Comparison of ENCODE assay signal across 9 cellular contexts in the genomic region with DNA sequence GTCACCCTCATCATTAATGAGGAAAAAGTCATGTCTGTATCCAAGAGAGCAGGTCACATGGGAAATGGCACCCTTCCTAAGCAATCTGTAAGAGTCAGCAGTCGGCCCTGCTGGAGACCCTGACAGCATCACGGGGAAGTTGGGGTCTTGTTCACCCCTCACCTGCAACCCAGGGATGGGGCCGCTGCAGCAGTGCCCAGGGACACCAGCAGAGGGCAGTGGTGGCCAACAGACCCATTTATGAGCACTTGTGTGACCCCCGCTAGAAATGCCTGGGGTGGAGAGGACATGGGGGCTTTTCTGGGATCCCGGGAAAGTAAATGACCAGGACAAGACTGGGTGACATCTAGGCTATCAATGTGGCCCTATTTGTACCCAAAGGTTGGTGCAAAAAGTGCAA. TPM values are rescaled to one million over a fixed set of nuclear protein-coding genes. Genes with fewer than 3 reads are reported as not detected.
A peak's percentile ranks its signal among the peaks of the same experiment; 100 is the strongest.
DNase-seq lines count a peak whose midpoint lies in the region; ATAC-seq and TF ChIP-seq lines count a peak whose summit lies in the region.
"Had no signal": no experiment of that assay in that cellular context is flagged by ENCODE, and none has a peak within 500 bp of the region (broad histone marks: within the 10 kb centered on the region; RNA-seq: fewer than 3 reads in every experiment).

No MANE protein-coding gene starts in this region.

- H3K27me3 ChIP-seq in endodermal cell (ENCODE audit: control insufficient read depth, insufficient read depth, low read length, poor library complexity, severe bottlenecking), result no peaks in the 10 kb centered on the region

- H3K9ac ChIP-seq in endodermal cell (ENCODE audit: extremely low read depth, low read length, poor library complexity, severe bottlenecking), result no peak overlapping the region

- no peak overlapping the region for H3K4me3 Mint-ChIP-seq in endodermal cell
- H3K4me3 Mint-ChIP-seq: activated naive CD8-positive, alpha-beta T cell had no signal

- peaks cover 7% of the 10 kb centered on the region for H3K9me3 Mint-ChIP-seq in endodermal cell

- H3K4me3 ChIP-seq in endodermal cell (ENCODE audit: low read length), result no peak overlapping the region

- peaks cover 23% of the 10 kb centered on the region for H3K27me3 Mint-ChIP-seq in endodermal cell (ENCODE audit: insufficient read depth)

- WGBS in endodermal cell (ENCODE audit: insufficient coverage in 1 of 2, insufficient read length in 1 of 2), 2 experiments, result 52 to 65% methylated on average over 3 to 5 of the region's 5 CpGs

- TF ChIP-seq CTCF in GM13977 (IDR thresholded peaks at IDR 0.05; ENCODE audit: extremely low read depth, insufficient read depth, missing control alignments) (peak; percentile 85), VCaP (conservative IDR thresholded peaks at IDR 0.05) (peak; percentile 49), endodermal cell (conservative IDR thresholded peaks at IDR 0.05) (peak; percentile 82)

- no peaks in the 10 kb centered on the region for H3K36me3 Mint-ChIP-seq in endodermal cell (ENCODE audit: low read depth)
- H3K36me3 Mint-ChIP-seq: activated naive CD8-positive, alpha-beta T cell had no signal

- H3K4me1 Mint-ChIP-seq in endodermal cell, result peaks cover 19% of the 10 kb centered on the region

- H3K27ac Mint-ChIP-seq in endodermal cell, result no peak overlapping the region
- H3K27ac Mint-ChIP-seq: activated naive CD8-positive, alpha-beta T cell had no signal

- ATAC-seq in HG03457 (IDR thresholded peaks at IDR 0.05; ENCODE audit: unreplicated experiment), result no peak

- no peaks in the 10 kb centered on the region for H3K36me3 ChIP-seq in endodermal cell (ENCODE audit: control insufficient read depth, insufficient read depth, low read length)

- no peaks in the 10 kb centered on the region for H3K4me1 ChIP-seq in endodermal cell (ENCODE audit: control insufficient read depth, insufficient read depth, low read length)

- DNase-seq in GM13977 (ENCODE audit: low spot score), result peak; percentile 60
- DNase-seq in endodermal cell, result peak; percentile 83
- DNase-seq in stimulated activated CD4-positive, alpha-beta T cell treated with anti-CD3 and anti-CD28 coated beads, Interleukin-4, amount 100 ng/mL, for 1 hour, result peak; percentile 36
- no peak for DNase-seq in NCI-H1417 treated with DMSO at 0.1 percent for 48 hours (lab: John Stamatoyannopoulos, UW)
- no peak for DNase-seq in NCI-H2107 (lab: John Stamatoyannopoulos, UW)
- no peak for DNase-seq in middle frontal gyrus (ENCODE audit: extremely low spot score, low spot score)

- H3K27ac ChIP-seq in VCaP (no peak overlapping the region), endodermal cell (ENCODE audit: low read depth, low read length) (no peak overlapping the region)

- no peaks in the 10 kb centered on the region for H3K9me3 ChIP-seq in endodermal cell (ENCODE audit: control insufficient read depth, low read length)

- in situ Hi-C loops in GM13977 (cut with MboI; ENCODE audit: low pct_unique_long_range_greater_than_20kb, low sequenced_read_pairs, unreplicated experiment), result no loop called here

RNA-seq across cellular contexts. Expression of gene ANKRD60, which starts 35.9 kb away (rescaled TPM):
- not detected for total RNA-seq in endodermal cell
- polyA plus RNA-seq in endodermal cell (2013, experiment 1 of 2), result not detected
- not detected for polyA plus RNA-seq in endodermal cell (2013, experiment 2 of 2)

Comparison
In these comparisons a context has a peak if more than half of its experiments do, and no peak if none do; other contexts are left out.
1. DNase-seq: peak in GM13977 (single experiment), endodermal cell (single experiment) and stimulated activated CD4-positive, alpha-beta T cell treated with anti-CD3 and anti-CD28 coated beads, Interleukin-4, amount 100 ng/mL, for 1 hour (single experiment); none in NCI-H1417 treated with DMSO at 0.1 percent for 48 hours (single experiment), NCI-H2107 (single experiment) and middle frontal gyrus (single experiment).
2. Peak in every context shown above with its lines, with median percentiles within 50 percentile points of each other: CTCF ChIP-seq.